In the genomic region with DNA sequence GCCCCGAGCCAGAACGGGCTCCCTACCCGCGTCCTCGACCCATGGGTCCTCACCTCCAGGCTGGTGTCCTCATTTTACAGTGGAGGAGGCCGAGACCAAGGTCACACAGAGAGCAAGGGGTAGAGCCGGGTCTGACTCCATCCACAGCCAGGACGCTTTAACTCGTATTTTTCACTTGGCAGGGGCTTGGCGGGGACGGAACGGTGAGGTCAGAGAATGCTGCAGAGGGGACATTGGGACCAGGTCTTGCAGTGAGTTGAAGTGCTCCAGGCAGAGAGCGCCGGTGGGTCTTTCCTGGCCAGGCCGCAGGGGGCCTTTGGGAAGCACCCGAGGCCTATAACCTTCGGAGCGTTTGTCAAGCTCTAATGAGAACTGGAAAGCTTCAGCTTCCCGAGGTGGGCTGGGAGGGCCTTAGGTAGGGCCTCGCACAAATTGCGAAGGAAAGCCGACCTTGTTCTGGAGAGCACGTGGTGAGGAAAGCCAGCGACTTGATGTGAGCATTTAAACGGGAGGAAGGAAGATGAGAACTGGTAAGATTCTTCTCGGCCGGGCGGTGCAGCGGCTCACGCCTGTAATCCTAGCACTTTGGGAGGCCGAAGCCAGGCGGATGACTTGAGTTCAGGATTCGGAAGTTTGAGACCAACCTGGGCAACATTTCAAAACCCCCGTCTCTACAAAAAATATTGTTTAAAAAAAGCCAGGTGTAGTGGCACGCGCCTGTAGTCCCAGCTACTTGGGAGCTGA, we compare ENCODE assay signal across 7 cellular contexts. TPM values are rescaled to one million over a fixed set of nuclear protein-coding genes. Genes with fewer than 3 reads are reported as not detected.
A peak's percentile ranks its signal among the peaks of the same experiment; 100 is the strongest.
DNase-seq lines count a peak whose midpoint lies in the region; ATAC-seq, FAIRE-seq and TF ChIP-seq lines count a peak whose summit lies in the region.

No MANE protein-coding gene starts in this region.

- TF ChIP-seq CTCF in WERI-Rb-1 (IDR thresholded peaks at IDR 0.05; ENCODE audit: low read depth, low read length) (no peak), heart left ventricle (IDR thresholded peaks at IDR 0.05) (no peak)

- peak; percentile 58 for FAIRE-seq in HTR-8/SVneo (lab: Jason Lieb, UNC)

- intact Hi-C loops in heart left ventricle (cut with DNase I) = no loop called here

- H3K4me3 ChIP-seq in WERI-Rb-1 (ENCODE audit: low read depth, low read length) (peak overlapping the region; percentile 62), heart left ventricle (peak overlapping the region; percentile 57 to 98 (median 94)), skeletal muscle satellite cell (ENCODE audit: low read length) (peak overlapping the region; percentile 96)

- H3K36me3 ChIP-seq in WERI-Rb-1 (no peaks in the 10 kb centered on the region), heart left ventricle (peaks cover 0 to 4% (median 0%) of the 10 kb centered on the region in 9 donors), skeletal muscle satellite cell (ENCODE audit: insufficient read depth, low read length) (no peaks in the 10 kb centered on the region)

- 38 to 62% (median 41%) methylated on average over 26 to 36 of the region's 36 CpGs for WGBS in heart left ventricle, 4 donors

- H3K4me1 ChIP-seq in heart left ventricle (peaks cover 10 to 63% (median 47%) of the 10 kb centered on the region in 12 donors), skeletal muscle satellite cell (ENCODE audit: control insufficient read depth, insufficient read depth, low read length) (peaks cover 45% of the 10 kb centered on the region)

- H3K4me2 ChIP-seq in skeletal muscle satellite cell (ENCODE audit: low read length) = peak overlapping the region; percentile 92

- no peak for DNase-seq in HTR-8/SVneo (ENCODE audit: insufficient read length, low spot score)
- DNase-seq in WERI-Rb-1 = peak; percentile 31
- DNase-seq in heart left ventricle = no peak
- DNase-seq in amniotic stem cell (lab: John Stamatoyannopoulos, UW) = no peak
- no peak for DNase-seq in NCI-H2196 treated with DMSO at 0.1 percent for 48 hours (lab: John Stamatoyannopoulos, UW; ENCODE audit: unreplicated experiment)
- DNase-seq in GM03348 (ENCODE audit: low spot score) = no peak

- H3K27ac ChIP-seq in WERI-Rb-1 (peak overlapping the region; percentile 83), heart left ventricle (peak overlapping the region; percentile 76 to 100 (median 90))

- TF ChIP-seq POLR2A in heart left ventricle (IDR thresholded peaks at IDR 0.05) = no peak

- H3K9me3 ChIP-seq in WERI-Rb-1 (ENCODE audit: severe bottlenecking) (no peaks in the 10 kb centered on the region), heart left ventricle (no peaks in the 10 kb centered on the region), skeletal muscle satellite cell (replicated peaks; ENCODE audit: low read length) (no peaks in the 10 kb centered on the region)

- H3K9ac ChIP-seq in skeletal muscle satellite cell (ENCODE audit: low read depth, low read length) = peak overlapping the region; percentile 81

- ATAC-seq in heart left ventricle = peak in 3 of 4 donors; percentile 0 to 10 (median 2)

- no peaks in the 10 kb centered on the region for H3K27me3 ChIP-seq in WERI-Rb-1 (ENCODE audit: insufficient read depth, low read depth, severe bottlenecking)
- H3K27me3 ChIP-seq in heart left ventricle = no peaks in the 10 kb centered on the region
- no peaks in the 10 kb centered on the region for H3K27me3 ChIP-seq in skeletal muscle satellite cell (ENCODE audit: control insufficient read depth, insufficient read depth, low read length)

RNA-seq across cellular contexts. Expression of gene CLUH, which starts 0.9 kb away (rescaled TPM):
- total RNA-seq in heart left ventricle = 100 to 1,000 TPM; 104 to 298 (median 157) TPM
- polyA plus RNA-seq in heart left ventricle = 100 to 1,000 TPM in 1 of 2 donors, 10 to 100 TPM in 1; 89.5 to 123 TPM
- total RNA-seq in skeletal muscle satellite cell (2012; rRNA removed) = 67.4 and 100 TPM in 2 replicates

RNA-seq across cellular contexts. Expression of gene CCDC92B, which starts 37.0 kb away (rescaled TPM):
- under 1 TPM in 6 of 9 donors, not detected in 3; 0.08 to 0.44 (median 0.18) TPM for total RNA-seq in heart left ventricle
- polyA plus RNA-seq in heart left ventricle = under 1 TPM; 0.03 to 0.27 TPM
- total RNA-seq in skeletal muscle satellite cell (2012; rRNA removed) = not detected in 2 replicates
